Comparison of ENCODE assay signal across 22 cellular contexts in the genomic region with DNA sequence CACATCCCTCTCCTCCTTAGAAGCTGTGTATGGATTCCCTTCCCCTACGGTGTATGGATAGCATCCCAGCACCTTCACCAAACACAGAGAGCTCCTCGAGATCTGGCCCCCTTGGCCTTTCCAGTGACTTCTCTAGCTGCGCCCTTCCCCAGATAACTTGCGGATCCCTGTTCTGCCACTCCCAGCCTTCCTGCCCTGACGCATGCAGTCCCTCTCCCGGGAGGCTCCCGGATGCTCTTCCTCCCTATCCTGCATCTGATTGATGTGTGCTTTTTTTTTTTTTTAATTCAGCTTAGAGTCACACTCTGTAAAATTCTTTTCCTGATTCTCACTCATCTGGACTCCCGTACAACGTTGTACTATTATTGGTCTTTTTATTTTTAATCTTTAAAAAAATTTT.
"Had no signal": no experiment of that assay in that cellular context is flagged by ENCODE, and none has a peak within 500 bp of the region (broad histone marks: within the 10 kb centered on the region; RNA-seq: fewer than 3 reads in every experiment).

No MANE protein-coding gene starts in this region.

- H3K4me1 Mint-ChIP-seq: immature natural killer cell; stimulated activated effector memory CD8-positive, alpha-beta T cell treated with anti-CD3 and anti-CD28 coated beads, Interleukin-12 subunit alpha, Interleukin-12 subunit beta, amount 100 ng/mL, for 72 hours had no signal

- H3K27ac Mint-ChIP-seq: immature natural killer cell; naive thymus-derived CD8-positive, alpha-beta T cell; stimulated activated effector memory CD8-positive, alpha-beta T cell treated with anti-CD3 and anti-CD28 coated beads, Interleukin-12 subunit alpha, Interleukin-12 subunit beta, amount 100 ng/mL, for 72 hours had no signal

- H3K27ac ChIP-seq: esophagus squamous epithelium, ovary, right atrium auricular region, suprapubic skin, thyroid gland, upper lobe of left lung, uterus had no signal

- H3K9me3 ChIP-seq: esophagus squamous epithelium, gastroesophageal sphincter, ovary, right atrium auricular region, suprapubic skin, thyroid gland, upper lobe of left lung, uterus had no signal

- H3K4me3 ChIP-seq: esophagus squamous epithelium, gastroesophageal sphincter, lung, ovary, right atrium auricular region, suprapubic skin, thyroid gland, upper lobe of left lung, uterus had no signal

- H3K36me3 Mint-ChIP-seq: immature natural killer cell; stimulated activated effector memory CD8-positive, alpha-beta T cell treated with anti-CD3 and anti-CD28 coated beads, Interleukin-12 subunit alpha, Interleukin-12 subunit beta, amount 100 ng/mL, for 72 hours had no signal

- H3K27me3 ChIP-seq: esophagus squamous epithelium, gastroesophageal sphincter, ovary, right atrium auricular region, suprapubic skin, thyroid gland, upper lobe of left lung, uterus had no signal

- H3K36me3 ChIP-seq: esophagus squamous epithelium, gastroesophageal sphincter, ovary, right atrium auricular region, suprapubic skin, thyroid gland, upper lobe of left lung, uterus had no signal

- H3K9me3 Mint-ChIP-seq: immature natural killer cell; neural crest cell; stimulated activated effector memory CD8-positive, alpha-beta T cell treated with anti-CD3 and anti-CD28 coated beads, Interleukin-12 subunit alpha, Interleukin-12 subunit beta, amount 100 ng/mL, for 72 hours had no signal

- FAIRE-seq: keratinocyte had no signal

- ATAC-seq: effector memory CD8-positive, alpha-beta T cell; gastroesophageal sphincter; naive thymus-derived CD8-positive, alpha-beta T cell; stimulated activated effector memory CD8-positive, alpha-beta T cell treated with anti-CD3 and anti-CD28 coated beads, Interleukin-12 subunit alpha, Interleukin-12 subunit beta, amount 100 ng/mL, for 72 hours; stimulated activated naive CD8-positive, alpha-beta T cell treated with anti-CD3 and anti-CD28 coated beads, Interleukin-15, Interleukin-2, amounts not matched to agents 100 U/mL and 50 U/mL, for 24 hours had no signal

- H3K4me3 Mint-ChIP-seq: effector memory CD8-positive, alpha-beta T cell; immature natural killer cell; naive thymus-derived CD8-positive, alpha-beta T cell; neural crest cell; stimulated activated effector memory CD8-positive, alpha-beta T cell treated with anti-CD3 and anti-CD28 coated beads, Interleukin-12 subunit alpha, Interleukin-12 subunit beta, amount 100 ng/mL, for 72 hours had no signal

- H3K4me1 ChIP-seq: right atrium auricular region, suprapubic skin, uterus had no signal

- DNase-seq: cortex of kidney; effector memory CD8-positive, alpha-beta T cell; esophagus squamous epithelium; foreskin fibroblast; immature natural killer cell; left ventricle myocardium superior; mesendoderm; naive thymus-derived CD8-positive, alpha-beta T cell; ovary; stimulated activated CD4-positive, alpha-beta T cell treated with anti-CD3 and anti-CD28 coated beads, Interleukin-4, amount 100 ng/mL, for 1 hour; stimulated activated CD8-positive, alpha-beta memory T cell treated with anti-CD3 and anti-CD28 coated beads, Interleukin-4, amount 100 ng/mL, for 48 hours; stimulated activated naive CD8-positive, alpha-beta T cell treated with anti-CD3 and anti-CD28 coated beads, Interleukin-15, Interleukin-2, amounts not matched to agents 100 U/mL and 50 U/mL, for 24 hours; thyroid gland; upper lobe of left lung; uterus had no signal

- H3K27me3 Mint-ChIP-seq: effector memory CD8-positive, alpha-beta T cell; naive thymus-derived CD8-positive, alpha-beta T cell had no signal
